In genomic region chr22:35868938-35869337, GRCh38 we compare ENCODE assay signal across 19 cellular contexts.
DNase-seq lines count a peak whose midpoint lies in the region; ATAC-seq, FAIRE-seq and TF ChIP-seq lines count a peak whose summit lies in the region.
"Had no signal": no experiment of that assay in that cellular context is flagged by ENCODE, and none has a peak within 500 bp of the region (broad histone marks: within the 10 kb centered on the region; RNA-seq: fewer than 3 reads in every experiment).

No MANE protein-coding gene starts in this region.

- no peaks in the 10 kb centered on the region for H3K9me3 Mint-ChIP-seq in CD8-positive, alpha-beta T cell
- H3K9me3 Mint-ChIP-seq: activated T-helper 2 cell treated with anti-CD3 and anti-CD28 coated beads, Interferon-gamma antibody, Interleukin-2, Interleukin-4, amounts not matched to agents 10 μg/mL and 5 μg/mL and 100 μg/mL, durations not matched to agents 14 hours and 24 hours and 36 hours; immature natural killer cell; natural killer cell; stimulated activated memory B cell treated with anti-CD40 and anti-IgM and Interleukin-4, amounts not matched to agents 10 μg/mL and 1 μg/mL and 100 μg/mL, for 72 hours had no signal

- H3K4me3 ChIP-seq in cardiac muscle cell (no peak overlapping the region), heart left ventricle (no peak overlapping the region), keratinocyte (ENCODE audit: control insufficient read depth in 2 of 3, extremely low read depth in 1 of 3, insufficient read depth in 2 of 3, low read depth in 1 of 3, low read length in 3 of 3) (no peak overlapping the region)
- no peak overlapping the region for H3K4me3 ChIP-seq in CD8-positive, alpha-beta T cell (ENCODE audit: low read depth, low read length)
- H3K4me3 ChIP-seq: MG63, prostate gland, thyroid gland had no signal

- no peak overlapping the region for H3K9ac ChIP-seq in keratinocyte (ENCODE audit: control insufficient read depth, extremely low read depth, insufficient read depth, low read length)

- H3K4me1 ChIP-seq in cardiac muscle cell (ENCODE audit: low read depth) (peaks cover 18% of the 10 kb centered on the region), heart left ventricle (peaks cover 0 to 98% (median 60%) of the 10 kb centered on the region in 12 donors), keratinocyte (ENCODE audit: control insufficient read depth, extremely low read depth, insufficient read depth, low read length) (peaks cover 9% of the 10 kb centered on the region)
- H3K4me1 ChIP-seq in CD8-positive, alpha-beta T cell (ENCODE audit: insufficient read depth, low read length), result no peaks in the 10 kb centered on the region
- H3K4me1 ChIP-seq: prostate gland had no signal

- dilution Hi-C loops in keratinocyte (cut with MboI; ENCODE audit: extremely low pct_ligation_motif_present, low sequenced_read_pairs), result no loop called here

- no peak overlapping the region for H3K4me2 ChIP-seq in keratinocyte (ENCODE audit: control insufficient read depth, extremely low read depth, insufficient read depth, low read depth, low read length)

- POLR2A ChIA-PET in CD8-positive, alpha-beta T cell (lab: Charles Lee), result no interaction called here

- no peak overlapping the region for H3K27ac Mint-ChIP-seq in CD8-positive, alpha-beta T cell
- H3K27ac Mint-ChIP-seq: activated T-helper 2 cell treated with anti-CD3 and anti-CD28 coated beads, Interferon-gamma antibody, Interleukin-2, Interleukin-4, amounts not matched to agents 10 μg/mL and 5 μg/mL and 100 μg/mL, durations not matched to agents 14 hours and 24 hours and 36 hours; immature natural killer cell; natural killer cell; stimulated activated memory B cell treated with anti-CD40 and anti-IgM and Interleukin-4, amounts not matched to agents 10 μg/mL and 1 μg/mL and 100 μg/mL, for 72 hours; T-helper 17 cell had no signal

- H2AFZ ChIP-seq in keratinocyte (ENCODE audit: control insufficient read depth, low read length), result no peak overlapping the region

- H3K9me3 ChIP-seq in cardiac muscle cell (ENCODE audit: low read depth) (no peaks in the 10 kb centered on the region), heart left ventricle (no peaks in the 10 kb centered on the region), keratinocyte (ENCODE audit: control insufficient read depth, low read depth, low read length) (no peaks in the 10 kb centered on the region)
- no peaks in the 10 kb centered on the region for H3K9me3 ChIP-seq in CD8-positive, alpha-beta T cell (ENCODE audit: low read length)
- H3K9me3 ChIP-seq: MG63, prostate gland, thyroid gland had no signal

- H3K79me2 ChIP-seq in keratinocyte (ENCODE audit: control insufficient read depth, insufficient read depth, low read length), result peaks cover 13% of the 10 kb centered on the region

- TF ChIP-seq CTCF in cardiac muscle cell (IDR thresholded peaks at IDR 0.05; ENCODE audit: low read depth, low read length) (no peak), heart left ventricle (IDR thresholded peaks at IDR 0.05) (no peak), keratinocyte (optimal IDR thresholded peaks at IDR 0.05 in 1 of 3, IDR thresholded peaks at IDR 0.05 in 1 of 3, conservative IDR thresholded peaks at IDR 0.05 in 1 of 3; ENCODE audit: extremely low read depth in 1 of 3, insufficient read depth in 2 of 3, low read length in 3 of 3) (no peak)
- TF ChIP-seq CTCF in CD8-positive, alpha-beta T cell (IDR thresholded peaks at IDR 0.05), result no peak

- no peak overlapping the region for H3K4me3 Mint-ChIP-seq in CD8-positive, alpha-beta T cell
- H3K4me3 Mint-ChIP-seq: immature natural killer cell; natural killer cell; stimulated activated memory B cell treated with anti-CD40 and anti-IgM and Interleukin-4, amounts not matched to agents 10 μg/mL and 1 μg/mL and 100 μg/mL, for 72 hours; T-helper 17 cell had no signal

- peaks cover 6% of the 10 kb centered on the region for H3K27me3 Mint-ChIP-seq in CD8-positive, alpha-beta T cell (ENCODE audit: low read depth)

- CTCF ChIA-PET in CD8-positive, alpha-beta T cell (lab: Charles Lee), result no interaction called here

- H3K36me3 Mint-ChIP-seq in CD8-positive, alpha-beta T cell, result no peaks in the 10 kb centered on the region
- H3K36me3 Mint-ChIP-seq: immature natural killer cell; natural killer cell; stimulated activated memory B cell treated with anti-CD40 and anti-IgM and Interleukin-4, amounts not matched to agents 10 μg/mL and 1 μg/mL and 100 μg/mL, for 72 hours had no signal

- H3K4me1 Mint-ChIP-seq in CD8-positive, alpha-beta T cell (ENCODE audit: low read depth), result no peaks in the 10 kb centered on the region
- H3K4me1 Mint-ChIP-seq: immature natural killer cell; natural killer cell; stimulated activated memory B cell treated with anti-CD40 and anti-IgM and Interleukin-4, amounts not matched to agents 10 μg/mL and 1 μg/mL and 100 μg/mL, for 72 hours; T-helper 17 cell had no signal

- DNase-seq in cardiac muscle cell (ENCODE audit: low read depth in 1 of 2, low spot score in 1 of 2) (peak in 1 of 2 donors; percentile 24), heart left ventricle (no peak), astrocyte of the hippocampus (ENCODE audit: low read depth, low spot score) (peak; percentile 55), keratinocyte (ENCODE audit: low read depth, low spot score) (peak; percentile 13), urothelium cell line (ENCODE audit: low spot score) (peak; percentile 31), pons (ENCODE audit: low spot score) (no peak), NCI-H2171 treated with DMSO at 0.1 percent for 48 hours (lab: John Stamatoyannopoulos, UW) (no peak)
- no peak for DNase-seq in CD8-positive, alpha-beta T cell
- DNase-seq: immature natural killer cell, MG63, natural killer cell, NCI-H187, SHP77 treated with DMSO at 0.1 percent for 48 hours, T-helper 17 cell had no signal

- no peak for TF ChIP-seq POLR2A in heart left ventricle (IDR thresholded peaks at IDR 0.05)

- no peaks in the 10 kb centered on the region for H3K9me1 ChIP-seq in keratinocyte (ENCODE audit: control insufficient read depth, extremely low read depth, insufficient read depth, low read length)

- ATAC-seq in heart left ventricle, result no peak
- no peak for ATAC-seq in CD8-positive, alpha-beta T cell
- ATAC-seq: natural killer cell; stimulated activated memory B cell treated with anti-CD40 and anti-IgM and Interleukin-4, amounts not matched to agents 10 μg/mL and 1 μg/mL and 100 μg/mL, for 72 hours; T-helper 17 cell had no signal

- intact Hi-C loops in heart left ventricle (cut with DNase I), result no loop called here
- intact Hi-C loops in CD8-positive, alpha-beta T cell (cut with DNase I, micrococcal nuclease), result no loop called here

- H4K20me1 ChIP-seq in keratinocyte (ENCODE audit: control insufficient read depth, extremely low read depth, insufficient read depth, low read length), result no peaks in the 10 kb centered on the region

- H3K27me3 ChIP-seq in cardiac muscle cell (no peaks in the 10 kb centered on the region), heart left ventricle (no peaks in the 10 kb centered on the region), keratinocyte (ENCODE audit: control insufficient read depth, extremely low read depth, insufficient read depth, low read length) (no peaks in the 10 kb centered on the region)
- no peaks in the 10 kb centered on the region for H3K27me3 ChIP-seq in CD8-positive, alpha-beta T cell (ENCODE audit: insufficient read depth, low read length)
- H3K27me3 ChIP-seq: MG63, thyroid gland had no signal

- peak overlapping the region; percentile 69 for H3K27ac ChIP-seq in cardiac muscle cell
- peak overlapping the region in 6 of 12 donors; percentile 42 to 73 (median 46) for H3K27ac ChIP-seq in heart left ventricle
- no peak overlapping the region for H3K27ac ChIP-seq in keratinocyte (ENCODE audit: control insufficient read depth, insufficient read depth, low read length)
- no peak overlapping the region for H3K27ac ChIP-seq in CD8-positive, alpha-beta T cell (ENCODE audit: low read depth, low read length)
- H3K27ac ChIP-seq: 22Rv1, prostate gland, thyroid gland had no signal

- H3K36me3 ChIP-seq in cardiac muscle cell, result no peaks in the 10 kb centered on the region
- no peaks in the 10 kb centered on the region for H3K36me3 ChIP-seq in heart left ventricle
- H3K36me3 ChIP-seq in keratinocyte (ENCODE audit: control insufficient read depth in 2 of 2, extremely low read depth in 1 of 2, insufficient read depth in 2 of 2, low read length in 2 of 2), result no peaks in the 10 kb centered on the region
- no peaks in the 10 kb centered on the region for H3K36me3 ChIP-seq in CD8-positive, alpha-beta T cell (ENCODE audit: insufficient read depth, low read length)
- H3K36me3 ChIP-seq: MG63, prostate gland, thyroid gland had no signal

- FAIRE-seq in keratinocyte (lab: Jason Lieb, UNC) (peak; percentile 61), urothelium cell line (lab: Jason Lieb, UNC) (no peak)

- WGBS in heart left ventricle, 4 donors, result 94 to 97% (median 96%) methylated on average over 5 of the region's 5 CpGs

Comparison
In these comparisons a context has a peak if more than half of its experiments do, and no peak if none do; other contexts are left out.
1. DNase-seq: peak in astrocyte of the hippocampus (single experiment), keratinocyte (single experiment) and urothelium cell line (single experiment); none in heart left ventricle (0 of 5), pons (single experiment), NCI-H2171 treated with DMSO at 0.1 percent for 48 hours (single experiment) and CD8-positive, alpha-beta T cell (0 of 7).